Comparison of ENCODE assay signal across 8 cellular contexts in genomic region chr10:14074062-14074884, GRCh38.
DNase-seq lines count a peak whose midpoint lies in the region; ATAC-seq and TF ChIP-seq lines count a peak whose summit lies in the region.

No MANE protein-coding gene starts in this region.

- H3K4me3 Mint-ChIP-seq in effector memory CD8-positive, alpha-beta T cell, result no peak overlapping the region

- DNase-seq in COLO829 (ENCODE audit: low spot score) (peak; percentile 88), NCI-H2171 (lab: John Stamatoyannopoulos, UW) (peak; percentile 25), coronary artery (ENCODE audit: low spot score) (peak; percentile 94), mucosa of gallbladder (ENCODE audit: low spot score) (peak; percentile 84), NCI-H1436 (lab: John Stamatoyannopoulos, UW) (no peak)
- DNase-seq in effector memory CD8-positive, alpha-beta T cell, result no peak

- H3K36me3 Mint-ChIP-seq in effector memory CD8-positive, alpha-beta T cell (ENCODE audit: insufficient read depth), result no peaks in the 10 kb centered on the region

- TF ChIP-seq CTCF in coronary artery (IDR thresholded peaks at IDR 0.05), result no peak

- H3K27ac Mint-ChIP-seq in effector memory CD8-positive, alpha-beta T cell, result no peak overlapping the region

- ATAC-seq in GM19455 (IDR thresholded peaks at IDR 0.05; ENCODE audit: unreplicated experiment) (no peak), GM21360 (IDR thresholded peaks at IDR 0.05; ENCODE audit: unreplicated experiment) (no peak)
- ATAC-seq in effector memory CD8-positive, alpha-beta T cell (replicated peaks), result no peak

- H3K27ac ChIP-seq in coronary artery, result peak overlapping the region in 1 of 2 donors; percentile 62

- H3K4me3 ChIP-seq in coronary artery, result peak overlapping the region; percentile 50

- no peaks in the 10 kb centered on the region for H3K4me1 Mint-ChIP-seq in effector memory CD8-positive, alpha-beta T cell (ENCODE audit: low read depth in 2 of 2)

- peaks cover 0 to 3% of the 10 kb centered on the region in 2 donors for H3K9me3 Mint-ChIP-seq in effector memory CD8-positive, alpha-beta T cell

- H3K27me3 Mint-ChIP-seq in effector memory CD8-positive, alpha-beta T cell, result peaks cover 46 to 67% of the 10 kb centered on the region in 2 donors

Comparison
In these comparisons a context has a peak if more than half of its experiments do, and no peak if none do; other contexts are left out.
1. DNase-seq: peak in COLO829 (single experiment), NCI-H2171 (single experiment), coronary artery (single experiment) and mucosa of gallbladder (single experiment); none in effector memory CD8-positive, alpha-beta T cell (0 of 3) and NCI-H1436 (single experiment).